Comparison of ENCODE assay signal across 18 cellular contexts in genomic region chr10:122422266-122422980, GRCh38. TPM values are rescaled to one million over a fixed set of nuclear protein-coding genes. Genes with fewer than 3 reads are reported as not detected.
DNase-seq lines count a peak whose midpoint lies in the region; ATAC-seq and FAIRE-seq lines count a peak whose summit lies in the region.
"Had no signal": no experiment of that assay in that cellular context is flagged by ENCODE, and none has a peak within 500 bp of the region (broad histone marks: within the 10 kb centered on the region; RNA-seq: fewer than 3 reads in every experiment).

No MANE protein-coding gene starts in this region.

- peaks cover 63% of the 10 kb centered on the region for H3K4me1 Mint-ChIP-seq in activated naive CD4-positive, alpha-beta T cell treated with anti-CD3 and anti-CD28 coated beads for 36 hours (ENCODE audit: low read depth)
- H3K4me1 Mint-ChIP-seq in activated CD4-positive, alpha-beta memory T cell treated with anti-CD3 and anti-CD28 coated beads, Interleukin-2, amount 10 ng/mL, durations not matched to agents 7 days and 5 days: peaks cover 38% of the 10 kb centered on the region

- no peaks in the 10 kb centered on the region for H3K27me3 Mint-ChIP-seq in activated naive CD4-positive, alpha-beta T cell treated with anti-CD3 and anti-CD28 coated beads for 36 hours (ENCODE audit: low read depth)
- H3K27me3 Mint-ChIP-seq in activated CD4-positive, alpha-beta memory T cell treated with anti-CD3 and anti-CD28 coated beads, Interleukin-2, amount 10 ng/mL, durations not matched to agents 7 days and 5 days: no peaks in the 10 kb centered on the region

- FAIRE-seq in islet of Langerhans (lab: Jason Lieb, UNC) (peak; percentile 49), urothelium cell line (lab: Jason Lieb, UNC) (no peak)
- FAIRE-seq: colon, G401.6 had no signal

- no peaks in the 10 kb centered on the region for H3K9me3 Mint-ChIP-seq in activated naive CD4-positive, alpha-beta T cell treated with anti-CD3 and anti-CD28 coated beads for 36 hours
- no peaks in the 10 kb centered on the region for H3K9me3 Mint-ChIP-seq in activated CD4-positive, alpha-beta memory T cell treated with anti-CD3 and anti-CD28 coated beads, Interleukin-2, amount 10 ng/mL, durations not matched to agents 7 days and 5 days

- POLR2A ChIA-PET in activated CD4-positive, alpha-beta memory T cell treated with anti-CD3 and anti-CD28 coated beads, Interleukin-2, amount 10 ng/mL, durations not matched to agents 7 days and 5 days (lab: Charles Lee): interaction anchor here (0.8 to 2.3 kb wide), 2 partner anchors 48 to 121 kb away, joined by 3 to 6 read pairs; partner anchors contain the start of gene PLEKHA1

- intact Hi-C loops in activated naive CD4-positive, alpha-beta T cell treated with anti-CD3 and anti-CD28 coated beads for 36 hours (cut with micrococcal nuclease): loop anchor here (1.0 kb wide), 2 partner anchors 34 to 48 kb away; partner anchors contain the start of gene PLEKHA1

- DNase-seq in activated naive CD4-positive, alpha-beta T cell treated with anti-CD3 and anti-CD28 coated beads for 36 hours: peak; percentile 42
- no peak for DNase-seq in activated naive CD4-positive, alpha-beta T cell treated with anti-CD3 and anti-CD28 coated beads, Interleukin-2, amount 50 U/mL, for 16 hours
- DNase-seq in activated CD4-positive, alpha-beta memory T cell treated with anti-CD3 and anti-CD28 coated beads, Interleukin-2, amount 10 ng/mL, durations not matched to agents 7 days and 5 days: peak; percentile 30
- peak; percentile 8 to 16 for DNase-seq in stimulated activated CD8-positive, alpha-beta memory T cell treated with anti-CD3 and anti-CD28 coated beads, Interleukin-7, amount 100 ng/mL, for 4 hours (ENCODE audit: low read depth in 2 of 2)
- no peak for DNase-seq in GM19238 (ENCODE audit: insufficient read length, low spot score)
- no peak for DNase-seq in urothelium cell line (ENCODE audit: low spot score)
- DNase-seq: anterior cingulate cortex, glutamatergic neuron, HCEC 1CT, islet precursor cell, NCI-H2081, stomach, uterus had no signal

- H3K36me3 Mint-ChIP-seq in activated naive CD4-positive, alpha-beta T cell treated with anti-CD3 and anti-CD28 coated beads for 36 hours (ENCODE audit: low read depth): peaks cover 25% of the 10 kb centered on the region
- peaks cover 4% of the 10 kb centered on the region for H3K36me3 Mint-ChIP-seq in activated CD4-positive, alpha-beta memory T cell treated with anti-CD3 and anti-CD28 coated beads, Interleukin-2, amount 10 ng/mL, durations not matched to agents 7 days and 5 days (ENCODE audit: low read depth)

- ATAC-seq in HG02610 (IDR thresholded peaks at IDR 0.05; ENCODE audit: unreplicated experiment): no peak

- H3K4me3 Mint-ChIP-seq in activated naive CD4-positive, alpha-beta T cell treated with anti-CD3 and anti-CD28 coated beads for 36 hours: no peak overlapping the region
- H3K4me3 Mint-ChIP-seq in activated CD4-positive, alpha-beta memory T cell treated with anti-CD3 and anti-CD28 coated beads, Interleukin-2, amount 10 ng/mL, durations not matched to agents 7 days and 5 days: no peak overlapping the region

- CTCF ChIA-PET in activated naive CD4-positive, alpha-beta T cell treated with anti-CD3 and anti-CD28 coated beads for 36 hours (lab: Charles Lee): interaction anchor here (0.9 to 1.5 kb wide), 2 partner anchors 13 to 33 kb away, joined by 3 to 4 read pairs; no protein-coding TSS in a partner anchor
- CTCF ChIA-PET in activated CD4-positive, alpha-beta memory T cell treated with anti-CD3 and anti-CD28 coated beads, Interleukin-2, amount 10 ng/mL, durations not matched to agents 7 days and 5 days (lab: Charles Lee): interaction anchor here (1.7 to 1.9 kb wide), 2 partner anchors 13 to 124 kb away, joined by 4 to 7 read pairs; no protein-coding TSS in a partner anchor

- peak overlapping the region; percentile 14 for H3K27ac Mint-ChIP-seq in activated naive CD4-positive, alpha-beta T cell treated with anti-CD3 and anti-CD28 coated beads for 36 hours
- peak overlapping the region; percentile 33 for H3K27ac Mint-ChIP-seq in activated CD4-positive, alpha-beta memory T cell treated with anti-CD3 and anti-CD28 coated beads, Interleukin-2, amount 10 ng/mL, durations not matched to agents 7 days and 5 days

RNA-seq across cellular contexts. Expression of gene ARMS2, which starts 32.0 kb away (rescaled TPM):
- not detected for total RNA-seq in activated naive CD4-positive, alpha-beta T cell treated with anti-CD3 and anti-CD28 coated beads for 36 hours
- total RNA-seq in activated CD4-positive, alpha-beta memory T cell treated with anti-CD3 and anti-CD28 coated beads, Interleukin-2, amount 10 ng/mL, durations not matched to agents 7 days and 5 days: not detected
- total RNA-seq: osteoblast, stomach, uterus had no signal

RNA-seq across cellular contexts. Expression of gene HTRA1, which starts 38.9 kb away (rescaled TPM):
- not detected for total RNA-seq in activated naive CD4-positive, alpha-beta T cell treated with anti-CD3 and anti-CD28 coated beads for 36 hours
- not detected for total RNA-seq in activated CD4-positive, alpha-beta memory T cell treated with anti-CD3 and anti-CD28 coated beads, Interleukin-2, amount 10 ng/mL, durations not matched to agents 7 days and 5 days

RNA-seq across cellular contexts. Expression of gene PLEKHA1, which starts 47.9 kb away (rescaled TPM):
- 10 to 100 TPM; 17.6 to 17.9 TPM for total RNA-seq in activated naive CD4-positive, alpha-beta T cell treated with anti-CD3 and anti-CD28 coated beads for 36 hours
- 1 to 10 TPM; 5.2 to 5.3 TPM for total RNA-seq in activated CD4-positive, alpha-beta memory T cell treated with anti-CD3 and anti-CD28 coated beads, Interleukin-2, amount 10 ng/mL, durations not matched to agents 7 days and 5 days

Comparison
In these comparisons a context has a peak if more than half of its experiments do, and no peak if none do; other contexts are left out.
1. DNase-seq: peak in activated naive CD4-positive, alpha-beta T cell treated with anti-CD3 and anti-CD28 coated beads for 36 hours (single experiment), activated CD4-positive, alpha-beta memory T cell treated with anti-CD3 and anti-CD28 coated beads, Interleukin-2, amount 10 ng/mL, durations not matched to agents 7 days and 5 days (single experiment) and stimulated activated CD8-positive, alpha-beta memory T cell treated with anti-CD3 and anti-CD28 coated beads, Interleukin-7, amount 100 ng/mL, for 4 hours (2 of 2); none in activated naive CD4-positive, alpha-beta T cell treated with anti-CD3 and anti-CD28 coated beads, Interleukin-2, amount 50 U/mL, for 16 hours (single experiment), GM19238 (single experiment) and urothelium cell line (single experiment).